In genomic region chr18:77528877-77529276, GRCh38 we compare ENCODE assay signal across 20 cellular contexts.
"Had no signal": no experiment of that assay in that cellular context is flagged by ENCODE, and none has a peak within 500 bp of the region (broad histone marks: within the 10 kb centered on the region; RNA-seq: fewer than 3 reads in every experiment).

No MANE protein-coding gene starts in this region.

- H3K36me3 ChIP-seq: cardiac muscle cell, sigmoid colon, transverse colon, uterus had no signal

- H3K4me1 ChIP-seq: body of pancreas, sigmoid colon, transverse colon, uterus had no signal

- H3K27ac ChIP-seq: body of pancreas, cardiac muscle cell, epithelial cell of prostate, sigmoid colon, transverse colon, uterus had no signal

- H3K4me3 ChIP-seq: body of pancreas, cardiac muscle cell, lung, sigmoid colon, smooth muscle cell, transverse colon, uterus had no signal

- H3K27ac Mint-ChIP-seq: activated CD4-positive, alpha-beta memory T cell treated with anti-CD3 and anti-CD28 coated beads, Interleukin-2, amount 10 ng/mL, durations not matched to agents 7 days and 5 days; activated naive CD4-positive, alpha-beta T cell treated with anti-CD3 and anti-CD28 coated beads, Interleukin-2, amount 50 U/mL, for 24 hours; immature natural killer cell; naive thymus-derived CD4-positive, alpha-beta T cell; stimulated activated naive B cell treated with anti-CD40 and anti-IgM and Interleukin-4, amounts not matched to agents 10 μg/mL and 1 μg/mL and 100 μg/mL, for 72 hours had no signal

- H3K36me3 Mint-ChIP-seq: activated naive CD4-positive, alpha-beta T cell treated with anti-CD3 and anti-CD28 coated beads, Interleukin-2, amount 50 U/mL, for 24 hours; immature natural killer cell; stimulated activated naive B cell treated with anti-CD40 and anti-IgM and Interleukin-4, amounts not matched to agents 10 μg/mL and 1 μg/mL and 100 μg/mL, for 72 hours had no signal

- H3K27me3 Mint-ChIP-seq: activated CD4-positive, alpha-beta memory T cell treated with anti-CD3 and anti-CD28 coated beads, Interleukin-2, amount 10 ng/mL, durations not matched to agents 7 days and 5 days; activated naive CD4-positive, alpha-beta T cell treated with anti-CD3 and anti-CD28 coated beads, Interleukin-2, amount 50 U/mL, for 24 hours; stimulated activated naive B cell treated with anti-CD40 and anti-IgM and Interleukin-4, amounts not matched to agents 10 μg/mL and 1 μg/mL and 100 μg/mL, for 72 hours had no signal

- H3K4me1 Mint-ChIP-seq: activated CD4-positive, alpha-beta memory T cell treated with anti-CD3 and anti-CD28 coated beads, Interleukin-2, amount 10 ng/mL, durations not matched to agents 7 days and 5 days; activated naive CD4-positive, alpha-beta T cell treated with anti-CD3 and anti-CD28 coated beads, Interleukin-2, amount 50 U/mL, for 24 hours; immature natural killer cell; naive thymus-derived CD4-positive, alpha-beta T cell; neural crest cell had no signal

- H3K4me3 Mint-ChIP-seq: activated CD4-positive, alpha-beta memory T cell treated with anti-CD3 and anti-CD28 coated beads, Interleukin-2, amount 10 ng/mL, durations not matched to agents 7 days and 5 days; activated naive CD4-positive, alpha-beta T cell treated with anti-CD3 and anti-CD28 coated beads, Interleukin-2, amount 50 U/mL, for 24 hours; immature natural killer cell; naive thymus-derived CD4-positive, alpha-beta T cell; neural crest cell; stimulated activated naive B cell treated with anti-CD40 and anti-IgM and Interleukin-4, amounts not matched to agents 10 μg/mL and 1 μg/mL and 100 μg/mL, for 72 hours had no signal

- H3K9me3 Mint-ChIP-seq: activated naive CD4-positive, alpha-beta T cell treated with anti-CD3 and anti-CD28 coated beads, Interleukin-2, amount 50 U/mL, for 24 hours had no signal

- H3K27me3 ChIP-seq: body of pancreas, cardiac muscle cell, sigmoid colon, transverse colon, uterus had no signal

- ATAC-seq: body of pancreas; left lobe of liver; naive thymus-derived CD4-positive, alpha-beta T cell; stimulated activated naive B cell treated with anti-CD40 and anti-IgM and Interleukin-4, amounts not matched to agents 10 μg/mL and 1 μg/mL and 100 μg/mL, for 72 hours had no signal

- H3K9me3 ChIP-seq: body of pancreas, sigmoid colon, transverse colon, uterus had no signal

- DNase-seq: activated CD4-positive, alpha-beta memory T cell treated with anti-CD3 and anti-CD28 coated beads, Interleukin-2, amount 10 ng/mL, durations not matched to agents 7 days and 5 days; activated CD4-positive, alpha-beta T cell treated with anti-CD3 and anti-CD28 coated beads for 48 hours; activated gamma-delta T cell; body of pancreas; immature natural killer cell; naive thymus-derived CD4-positive, alpha-beta T cell; retina; sigmoid colon; stimulated activated CD4-positive, alpha-beta T cell treated with anti-CD3 and anti-CD28 coated beads, Interleukin-2, amount 100 ng/mL, for 48 hours; stimulated activated CD8-positive, alpha-beta memory T cell treated with anti-CD3 and anti-CD28 coated beads, Interleukin-4, amount 100 ng/mL, for 48 hours; stimulated activated naive B cell treated with anti-CD40 and anti-IgM and Interleukin-4, amounts not matched to agents 10 μg/mL and 1 μg/mL and 100 μg/mL, for 72 hours; transverse colon; uterus had no signal
